ENCODE assay signal across 27 cellular contexts in the genomic region with DNA sequence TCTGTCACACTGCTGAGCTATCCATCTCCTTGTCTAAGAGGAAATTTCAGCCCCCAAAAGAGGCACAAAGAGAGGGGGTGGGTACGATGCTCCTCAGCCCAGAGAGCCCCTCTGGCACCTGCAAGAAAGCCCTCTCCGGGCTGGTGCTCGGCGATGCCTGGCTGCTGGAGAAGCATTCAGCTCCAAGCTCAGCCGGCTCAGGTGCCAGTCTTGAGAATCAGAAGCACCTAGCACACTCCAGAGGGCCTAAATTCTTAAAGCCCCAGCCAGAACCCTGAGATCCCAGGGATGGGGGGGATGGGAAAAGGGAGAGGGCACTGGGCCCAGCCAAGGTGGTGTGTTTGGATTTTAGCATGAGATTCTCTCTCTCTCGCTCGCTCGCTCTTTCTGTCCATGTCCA. TPM values are rescaled to one million over a fixed set of nuclear protein-coding genes. Genes with fewer than 3 reads are reported as not detected.
"Had no signal": no experiment of that assay in that cellular context is flagged by ENCODE, and none has a peak within 500 bp of the region (broad histone marks: within the 10 kb centered on the region; RNA-seq: fewer than 3 reads in every experiment).

No MANE protein-coding gene starts in this region.

- H3K27ac ChIP-seq: adrenal gland, breast epithelium, PC-9 had no signal

- H2AFZ ChIP-seq: PC-9 had no signal

- H3K4me2 ChIP-seq: PC-9 had no signal

- H3K4me3 ChIP-seq: adrenal gland, breast epithelium, PC-9 had no signal

- H3K36me3 ChIP-seq: adrenal gland, breast epithelium had no signal

- DNase-seq: activated CD4-positive, alpha-beta T cell treated with anti-CD3 and anti-CD28 coated beads for 48 hours; activated CD4-positive, alpha-beta T cell treated with anti-CD3 and anti-CD28 coated beads, Interleukin-2, amount 50 U/mL, for 4 hours; activated CD4-positive, CD25-positive, alpha-beta regulatory T cell treated with anti-CD3 and anti-CD28 coated beads, Interleukin-2, amount 50 U/mL, for 72 hours; activated CD8-positive, alpha-beta memory T cell treated with anti-CD3 and anti-CD28 coated beads, Interleukin-2, amount 50 U/mL, for 48 hours; activated CD8-positive, alpha-beta T cell treated with anti-CD3 and anti-CD28 coated beads, Interleukin-2, amount 10 ng/mL, durations not matched to agents 7 days and 5 days; activated naive CD4-positive, alpha-beta T cell treated with anti-CD3 and anti-CD28 coated beads, Interleukin-2, amount 50 U/mL, for 16 hours; activated naive CD8-positive, alpha-beta T cell treated with anti-CD3 and anti-CD28 coated beads, Interleukin-2, amount 10 ng/mL, durations not matched to agents 7 days and 5 days; activated T-cell treated with anti-CD3 and anti-CD28 coated beads, Interleukin-2, amount 50 U/mL, for 1 hour; adrenal gland; anterior cingulate cortex; caudate nucleus; IMR-90; Kasumi-1; KBM-7; NCI-H146; NCI-H187 treated with DMSO at 0.1 percent for 48 hours; NCI-H2081 treated with DMSO at 0.1 percent for 48 hours; NCI-H2171 treated with DMSO at 0.1 percent for 48 hours; NCI-H510A treated with DMSO at 0.1 percent for 48 hours; NCI-H748 treated with DMSO at 0.1 percent for 48 hours; PC-9; SIG-M5; T-cell; T-helper 2 cell; T1000 had no signal

- H3K4me1 ChIP-seq: adrenal gland had no signal

- ATAC-seq: activated CD8-positive, alpha-beta T cell treated with anti-CD3 and anti-CD28 coated beads, Interleukin-2, amount 10 ng/mL, durations not matched to agents 7 days and 5 days; T-cell had no signal

- H3K9me3 ChIP-seq: adrenal gland, breast epithelium had no signal

RNA-seq across cellular contexts. Expression of a gene that starts 2.9 kb away (rescaled TPM):
- total RNA-seq: activated CD8-positive, alpha-beta T cell treated with anti-CD3 and anti-CD28 coated beads, Interleukin-2, amount 10 ng/mL, durations not matched to agents 7 days and 5 days; activated naive CD8-positive, alpha-beta T cell treated with anti-CD3 and anti-CD28 coated beads, Interleukin-2, amount 10 ng/mL, durations not matched to agents 7 days and 5 days; IMR-90; PC-9; RPMI7951 had no signal
